Comparison of ENCODE assay signal across 1 cellular context in genomic region chr17:15966183-15966878, GRCh38.
TF ChIP-seq lines count a peak whose summit lies in the region.

No MANE protein-coding gene starts in this region.

TF ChIP-seq in HepG2, 621 proteins besides CTCF, POLR2A, EP300 and RAD21 (continued from another document and continues in another):
- TF ChIP-seq ZNF142 (CRISPR knock-in tag; IDR thresholded peaks at IDR 0.05) (peak; percentile 44; the same call in 1 of the 2 replicates), MAFG (CRISPR knock-in tag; IDR thresholded peaks at IDR 0.05) (no peak), SALL1 (CRISPR knock-in tag; IDR thresholded peaks at IDR 0.05) (peak; percentile 62), ZNF34 (CRISPR knock-in tag; IDR thresholded peaks at IDR 0.05; ENCODE audit: borderline replicate concordance) (no peak), NKX3-1 (CRISPR knock-in tag; IDR thresholded peaks at IDR 0.05) (0 out of 2 replicates have a peak, but pooled peaks have one; percentile 68), PHF5A (CRISPR knock-in tag; IDR thresholded peaks at IDR 0.05; ENCODE audit: low read depth, unreplicated experiment) (no peak), SIX1 (CRISPR knock-in tag; IDR thresholded peaks at IDR 0.05; ENCODE audit: borderline replicate concordance) (0 out of 2 replicates have a peak, but pooled peaks have one; percentile 35), TCF7 (IDR thresholded peaks at IDR 0.05; ENCODE audit: low read depth) (peak; percentile 63), HMG20A (CRISPR knock-in tag; IDR thresholded peaks at IDR 0.05; ENCODE audit: borderline replicate concordance) (peak; percentile 55; the same call in 1 of the 2 replicates), HMGXB4 (CRISPR knock-in tag; IDR thresholded peaks at IDR 0.05; ENCODE audit: borderline replicate concordance in 1 of 2, low read depth in 1 of 2) (no peak), MBNL3 (CRISPR knock-in tag; conservative IDR thresholded peaks at IDR 0.05) (no peak), REPIN1 (CRISPR knock-in tag; IDR thresholded peaks at IDR 0.05; ENCODE audit: borderline replicate concordance, low read depth) (no peak), TP53 (CRISPR knock-in tag; conservative IDR thresholded peaks at IDR 0.05) (no peak), IRF2 (CRISPR knock-in tag; IDR thresholded peaks at IDR 0.05) (0 out of 2 replicates have a peak, but pooled peaks have one; percentile 29), ZMYM3 (CRISPR knock-in tag; IDR thresholded peaks at IDR 0.05) (no peak), SNAI1 (CRISPR knock-in tag; IDR thresholded peaks at IDR 0.05; ENCODE audit: borderline replicate concordance) (no peak), ZNF382 (CRISPR knock-in tag; IDR thresholded peaks at IDR 0.05; ENCODE audit: borderline replicate concordance) (no peak), SRY (CRISPR knock-in tag; IDR thresholded peaks at IDR 0.05) (0 out of 2 replicates have a peak, but pooled peaks have one; percentile 68), HNRNPLL (IDR thresholded peaks at IDR 0.05; ENCODE audit: low read depth, low read length, poor library complexity, severe bottlenecking) (no peak), ZNF335 (CRISPR knock-in tag; IDR thresholded peaks at IDR 0.05) (no peak), ZFP36 (IDR thresholded peaks at IDR 0.05; ENCODE audit: borderline replicate concordance, low read depth, low read length, partially characterized antibody) (no peak), ZNF546 (CRISPR knock-in tag; conservative IDR thresholded peaks at IDR 0.05) (no peak), MAX (IDR thresholded peaks at IDR 0.05) (peak; percentile 8; the same call in 1 of the 2 replicates), ZEB1 (IDR thresholded peaks at IDR 0.05; ENCODE audit: insufficient replicate concordance, low read depth) (peak; percentile 66), ZFY (CRISPR knock-in tag; IDR thresholded peaks at IDR 0.05) (no peak), NFE2L1 (CRISPR knock-in tag; IDR thresholded peaks at IDR 0.05; ENCODE audit: borderline replicate concordance) (no peak), MIER2 (CRISPR knock-in tag; IDR thresholded peaks at IDR 0.05) (no peak), KAT8 (CRISPR knock-in tag; IDR thresholded peaks at IDR 0.05) (peak; percentile 22; the same call in 1 of the 2 replicates), ZNF589 (CRISPR knock-in tag; conservative IDR thresholded peaks at IDR 0.05) (no peak), CEBPG (CRISPR knock-in tag; IDR thresholded peaks at IDR 0.05) (no peak), ZNF329 (CRISPR knock-in tag; IDR thresholded peaks at IDR 0.05; ENCODE audit: low read depth) (0 out of 2 replicates have a peak, but pooled peaks have one; percentile 44), ZBTB46 (CRISPR knock-in tag; IDR thresholded peaks at IDR 0.05; ENCODE audit: borderline replicate concordance) (no peak), GFI1 (CRISPR knock-in tag; IDR thresholded peaks at IDR 0.05; ENCODE audit: borderline replicate concordance) (peak; percentile 62; the same call in 1 of the 2 replicates), PCBP2 (optimal IDR thresholded peaks at IDR 0.05; ENCODE audit: low read depth, low read length, poor library complexity, severe bottlenecking) (no peak), FOXO1 (CRISPR knock-in tag; IDR thresholded peaks at IDR 0.05) (no peak), DMTF1 (CRISPR knock-in tag; IDR thresholded peaks at IDR 0.05) (no peak), TFAP4 (IDR thresholded peaks at IDR 0.05; ENCODE audit: borderline replicate concordance, low read depth) (no peak), HES4 (CRISPR knock-in tag; IDR thresholded peaks at IDR 0.05; ENCODE audit: borderline replicate concordance) (no peak), CCDC6 (CRISPR knock-in tag; IDR thresholded peaks at IDR 0.05) (no peak), ZSCAN9 (CRISPR knock-in tag; IDR thresholded peaks at IDR 0.05; ENCODE audit: borderline replicate concordance) (peak; percentile 58; the same call in 1 of the 2 replicates), MXD4 (CRISPR knock-in tag; IDR thresholded peaks at IDR 0.05) (0 out of 2 replicates have a peak, but pooled peaks have one; percentile 35), FOXJ3 (CRISPR knock-in tag; IDR thresholded peaks at IDR 0.05; ENCODE audit: borderline replicate concordance) (0 out of 2 replicates have a peak, but pooled peaks have one; percentile 70), TIGD3 (CRISPR knock-in tag; IDR thresholded peaks at IDR 0.05; ENCODE audit: borderline replicate concordance) (no peak), ZNF788 (CRISPR knock-in tag; IDR thresholded peaks at IDR 0.05; ENCODE audit: borderline replicate concordance) (no peak), PBX3 (CRISPR knock-in tag; IDR thresholded peaks at IDR 0.05; ENCODE audit: borderline replicate concordance) (no peak), PHF21A (CRISPR knock-in tag; IDR thresholded peaks at IDR 0.05) (peak; percentile 55; the same call in 1 of the 2 replicates), TBX2 (CRISPR knock-in tag; IDR thresholded peaks at IDR 0.05; ENCODE audit: borderline replicate concordance) (peak; percentile 43), ZNF598 (CRISPR knock-in tag; IDR thresholded peaks at IDR 0.05; ENCODE audit: borderline replicate concordance) (no peak), NCOA2 (CRISPR knock-in tag; IDR thresholded peaks at IDR 0.05) (peak; percentile 50), KMT2A (CRISPR knock-in tag; IDR thresholded peaks at IDR 0.05) (0 out of 2 replicates have a peak, but pooled peaks have one; percentile 24), ZNF576 (CRISPR knock-in tag; IDR thresholded peaks at IDR 0.05) (no peak), BCL6 (CRISPR knock-in tag; IDR thresholded peaks at IDR 0.05) (peak; percentile 80), XRCC5 (optimal IDR thresholded peaks at IDR 0.05; ENCODE audit: low read length) (peak; percentile 24), XBP1 (CRISPR knock-in tag; IDR thresholded peaks at IDR 0.05) (no peak), FOXC1 (CRISPR knock-in tag; IDR thresholded peaks at IDR 0.05; ENCODE audit: borderline replicate concordance) (0 out of 2 replicates have a peak, but pooled peaks have one; percentile 18), PHF20 (CRISPR knock-in tag; IDR thresholded peaks at IDR 0.05) (0 out of 2 replicates have a peak, but pooled peaks have one; percentile 36)
